Comparison of ENCODE assay signal across 1 cellular context in the genomic region with DNA sequence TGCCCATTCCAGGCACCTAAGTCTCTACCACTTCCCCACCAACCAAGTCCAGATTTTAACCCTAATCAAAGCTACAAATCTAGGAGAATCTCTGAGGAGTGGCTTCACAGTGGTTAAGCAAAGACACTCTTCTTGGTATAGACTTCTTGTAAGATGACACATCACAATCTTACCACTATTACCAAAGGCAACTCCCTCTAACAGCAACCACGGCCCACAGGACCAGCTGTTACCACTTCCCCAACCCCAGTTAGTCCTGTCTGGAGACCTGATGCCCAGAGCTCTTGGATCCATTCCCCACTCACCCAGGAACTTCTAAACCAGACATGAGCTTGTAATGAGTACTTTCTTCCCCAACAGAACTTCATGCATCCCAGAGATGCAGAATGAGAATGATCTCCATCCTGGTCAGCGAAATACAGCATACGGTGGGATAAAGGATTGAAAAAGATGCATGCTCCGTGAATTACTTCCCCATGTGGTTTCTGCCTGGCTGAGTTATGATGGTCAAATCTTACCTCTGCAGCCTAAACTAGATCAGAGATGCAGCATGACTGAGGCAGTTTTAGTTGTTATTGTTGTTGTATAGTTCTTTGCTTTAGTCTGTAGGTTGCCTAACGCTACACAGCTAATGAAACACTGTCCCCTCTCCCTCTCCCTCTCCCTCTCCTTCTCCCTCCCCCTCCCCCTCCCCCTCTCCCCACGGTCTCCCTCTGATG.
TF ChIP-seq lines count a peak whose summit lies in the region.

No MANE protein-coding gene starts in this region.

TF ChIP-seq in GM23338, 12 proteins besides CTCF, POLR2A, EP300 and RAD21 (continued from another document):
- TF ChIP-seq ZNF462 (CRISPR knock-in tag; IDR thresholded peaks at IDR 0.05): no peak
- no peak for TF ChIP-seq EZH2phosphoT487 (IDR thresholded peaks at IDR 0.05; ENCODE audit: unreplicated experiment)
- TF ChIP-seq CREB1 (CRISPR knock-in tag; IDR thresholded peaks at IDR 0.05; ENCODE audit: low read depth): no peak
